ENCODE assay signal across 16 cellular contexts in the genomic region with DNA sequence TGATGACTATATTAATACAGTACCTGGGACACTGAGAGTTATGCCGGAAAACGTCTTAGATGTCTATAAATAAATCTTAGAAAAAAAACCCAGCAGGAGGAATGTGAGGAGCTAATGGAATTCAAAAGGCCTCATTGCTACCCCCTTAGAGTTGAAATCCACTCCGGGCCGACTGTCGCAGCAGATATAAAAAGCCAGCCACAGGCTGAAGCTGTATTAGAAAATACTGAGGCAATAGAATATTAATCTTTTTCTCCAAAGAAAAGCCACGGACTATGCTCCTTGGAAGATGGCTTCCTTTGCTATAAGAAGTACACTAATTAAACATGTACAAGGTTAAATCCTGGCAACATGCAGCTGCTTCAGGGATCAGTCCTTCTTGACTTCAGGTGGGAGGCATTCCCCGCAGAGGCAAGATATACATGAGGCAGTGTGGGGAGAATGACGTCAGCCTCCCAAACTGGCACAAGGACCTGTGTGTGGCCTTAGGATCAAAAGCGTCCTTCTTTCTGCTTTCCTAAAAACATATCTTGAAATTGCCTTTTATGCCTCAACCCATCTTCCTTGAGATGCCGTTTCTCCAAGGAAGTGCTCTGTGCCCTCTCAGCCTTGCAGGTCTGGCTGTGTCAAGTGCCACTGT.
DNase-seq lines count a peak whose midpoint lies in the region; ATAC-seq and TF ChIP-seq lines count a peak whose summit lies in the region.
"Had no signal": no experiment of that assay in that cellular context is flagged by ENCODE, and none has a peak within 500 bp of the region (broad histone marks: within the 10 kb centered on the region; RNA-seq: fewer than 3 reads in every experiment).

No MANE protein-coding gene starts in this region.

- no peak for TF ChIP-seq EP300 in stomach (IDR thresholded peaks at IDR 0.05)

- intact Hi-C loops in ascending aorta (cut with DNase I), result loop anchor here (5.0 kb wide), 1 partner anchor 35 kb away; no protein-coding TSS in a partner anchor
- intact Hi-C loops in Right ventricle myocardium superior (cut with DNase I), result no loop called here
- intact Hi-C loops in stomach (cut with DNase I; ENCODE audit: low total_unique reads), result no loop called here

- H3K27ac ChIP-seq in ascending aorta (peak overlapping the region; percentile 27 to 54), stomach (peak overlapping the region; percentile 6 to 78 (median 62))
- H3K27ac ChIP-seq: VCaP had no signal

- H3K27me3 ChIP-seq in ascending aorta (no peaks in the 10 kb centered on the region), stomach (no peaks in the 10 kb centered on the region)

- TF ChIP-seq CTCF in ascending aorta (IDR thresholded peaks at IDR 0.05), result no peak
- TF ChIP-seq CTCF in mesothelial cell of epicardium (IDR thresholded peaks at IDR 0.05; ENCODE audit: unreplicated experiment), result no peak
- no peak for TF ChIP-seq CTCF in stomach (IDR thresholded peaks at IDR 0.05)

- H3K4me1 ChIP-seq in ascending aorta (peaks cover 0 to 13% of the 10 kb centered on the region in 2 donors), stomach (peaks cover 25 to 63% (median 49%) of the 10 kb centered on the region in 4 donors)

- ATAC-seq in Right ventricle myocardium superior (ENCODE audit: poor library complexity) (peak; percentile 59), GM18520 (IDR thresholded peaks at IDR 0.05; ENCODE audit: unreplicated experiment) (no peak), HG02870 (IDR thresholded peaks at IDR 0.05; ENCODE audit: unreplicated experiment) (no peak), T-helper 17 cell (no peak)
- ATAC-seq: natural killer cell; stimulated activated memory B cell treated with anti-CD40 and anti-IgM and Interleukin-4, amounts not matched to agents 10 μg/mL and 1 μg/mL and 100 μg/mL, for 72 hours had no signal

- H3K4me3 ChIP-seq in ascending aorta (no peak overlapping the region), stomach (no peak overlapping the region)

- H3K27ac Mint-ChIP-seq in mesothelial cell of epicardium (peak overlapping the region; percentile 97), T-helper 17 cell (no peak overlapping the region)
- H3K27ac Mint-ChIP-seq: natural killer cell; stimulated activated memory B cell treated with anti-CD40 and anti-IgM and Interleukin-4, amounts not matched to agents 10 μg/mL and 1 μg/mL and 100 μg/mL, for 72 hours had no signal

- DNase-seq in ascending aorta (ENCODE audit: low spot score in 2 of 2) (no peak), Right ventricle myocardium superior (no peak), mesothelial cell of epicardium (ENCODE audit: low spot score in 2 of 2, unreplicated experiment in 2 of 2) (no peak), stomach (no peak), T-helper 17 cell (no peak)
- no peak for DNase-seq in stimulated activated CD4-positive, alpha-beta T cell treated with anti-CD3 and anti-CD28 coated beads, Interleukin-12 subunit alpha, Interleukin-12 subunit beta, amount 100 ng/mL, for 4 hours
- DNase-seq: EL; KG1; natural killer cell; NCI-H1694 treated with DMSO at 0.1 percent for 48 hours; SHP77; stimulated activated CD4-positive, alpha-beta T cell treated with anti-CD3 and anti-CD28 coated beads, Interleukin-1b, Interleukin-23, amount 100 ng/mL, for 48 hours had no signal

- H3K4me1 Mint-ChIP-seq in mesothelial cell of epicardium, result peaks cover 38% of the 10 kb centered on the region
- no peaks in the 10 kb centered on the region for H3K4me1 Mint-ChIP-seq in T-helper 17 cell
- H3K4me1 Mint-ChIP-seq: natural killer cell; stimulated activated memory B cell treated with anti-CD40 and anti-IgM and Interleukin-4, amounts not matched to agents 10 μg/mL and 1 μg/mL and 100 μg/mL, for 72 hours had no signal

- TF ChIP-seq POLR2A in stomach (IDR thresholded peaks at IDR 0.05), result no peak

- H3K4me3 Mint-ChIP-seq in mesothelial cell of epicardium (no peak overlapping the region), T-helper 17 cell (no peak overlapping the region)
- H3K4me3 Mint-ChIP-seq: natural killer cell; stimulated activated memory B cell treated with anti-CD40 and anti-IgM and Interleukin-4, amounts not matched to agents 10 μg/mL and 1 μg/mL and 100 μg/mL, for 72 hours had no signal

- H3K9me3 ChIP-seq in ascending aorta, result no peaks in the 10 kb centered on the region
- no peaks in the 10 kb centered on the region for H3K9me3 ChIP-seq in stomach
- no peaks in the 10 kb centered on the region for H3K9me3 ChIP-seq in T-helper 17 cell (ENCODE audit: control insufficient read depth, low read length, poor library complexity, severe bottlenecking)

- peaks cover 0 to 20% of the 10 kb centered on the region in 2 donors for H3K36me3 ChIP-seq in ascending aorta
- peaks cover 0 to 41% (median 31%) of the 10 kb centered on the region in 4 donors for H3K36me3 ChIP-seq in stomach

- whole genome bisulfite sequencing in stomach, 5 donors, result 66 to 80% (median 70%) methylated on average over 10 of the region's 10 CpGs

- no peaks in the 10 kb centered on the region for H3K9me3 Mint-ChIP-seq in mesothelial cell of epicardium
- H3K9me3 Mint-ChIP-seq: natural killer cell; stimulated activated memory B cell treated with anti-CD40 and anti-IgM and Interleukin-4, amounts not matched to agents 10 μg/mL and 1 μg/mL and 100 μg/mL, for 72 hours had no signal

- no peaks in the 10 kb centered on the region for H3K27me3 Mint-ChIP-seq in mesothelial cell of epicardium (ENCODE audit: low read depth)
- H3K27me3 Mint-ChIP-seq in T-helper 17 cell, result peaks cover 33% of the 10 kb centered on the region
- H3K27me3 Mint-ChIP-seq: stimulated activated memory B cell treated with anti-CD40 and anti-IgM and Interleukin-4, amounts not matched to agents 10 μg/mL and 1 μg/mL and 100 μg/mL, for 72 hours had no signal

- peaks cover 30% of the 10 kb centered on the region for H3K36me3 Mint-ChIP-seq in mesothelial cell of epicardium
- H3K36me3 Mint-ChIP-seq in T-helper 17 cell (ENCODE audit: low read depth), result no peaks in the 10 kb centered on the region
- H3K36me3 Mint-ChIP-seq: natural killer cell; stimulated activated memory B cell treated with anti-CD40 and anti-IgM and Interleukin-4, amounts not matched to agents 10 μg/mL and 1 μg/mL and 100 μg/mL, for 72 hours had no signal
